In the genomic region with DNA sequence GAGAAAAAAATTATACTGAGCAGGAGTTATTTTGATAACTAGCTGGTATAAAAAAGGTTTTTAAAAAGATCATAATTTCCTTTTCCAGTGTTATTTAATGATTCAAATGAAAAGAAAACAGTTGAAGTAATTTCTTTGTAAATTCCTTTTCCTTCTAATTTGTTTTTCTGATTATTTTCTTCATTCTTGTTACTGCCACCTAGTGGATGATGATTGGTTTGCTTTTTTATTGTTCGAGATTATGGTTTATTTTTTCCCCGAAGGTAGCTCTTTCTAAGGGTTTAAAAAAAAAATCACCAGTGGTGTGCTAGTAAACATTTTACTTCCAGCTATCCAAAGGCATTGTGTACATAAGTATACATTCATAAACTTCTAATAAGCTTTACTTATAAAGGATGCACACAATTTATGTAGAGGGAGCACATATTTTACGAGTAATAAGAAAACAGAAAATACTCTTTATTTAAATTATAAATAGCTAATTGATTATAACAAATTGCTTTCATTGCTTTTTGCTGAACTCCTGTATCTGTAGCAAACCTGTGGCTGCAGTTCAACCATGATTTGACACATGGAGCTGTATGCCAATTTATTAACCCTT, we compare ENCODE assay signal across 8 cellular contexts.
A peak's percentile ranks its signal among the peaks of the same experiment; 100 is the strongest.
DNase-seq lines count a peak whose midpoint lies in the region; ATAC-seq, FAIRE-seq and TF ChIP-seq lines count a peak whose summit lies in the region.

No MANE protein-coding gene starts in this region.

- intact Hi-C loops in CD4-positive, alpha-beta T cell (cut with DNase I, micrococcal nuclease): no loop called here
- intact Hi-C loops in lower lobe of right lung (cut with DNase I): no loop called here

- no peak overlapping the region for H3K4me3 Mint-ChIP-seq in CD4-positive, alpha-beta T cell

- H3K27ac ChIP-seq in CD4-positive, alpha-beta T cell (ENCODE audit: low read depth, low read length): no peak overlapping the region
- no peak overlapping the region for H3K27ac ChIP-seq in lower lobe of right lung

- no peaks in the 10 kb centered on the region for H3K4me1 ChIP-seq in lower lobe of right lung

- CTCF ChIA-PET in CD4-positive, alpha-beta T cell (lab: Charles Lee): no interaction called here

- peaks cover 22% of the 10 kb centered on the region for H3K27me3 Mint-ChIP-seq in CD4-positive, alpha-beta T cell

- no peak overlapping the region for H3K4me3 ChIP-seq in astrocyte of the spinal cord (ENCODE audit: low read depth, low read length)
- H3K4me3 ChIP-seq in lower lobe of right lung: no peak overlapping the region

- peak; percentile 58 for TF ChIP-seq CTCF in CD4-positive, alpha-beta T cell (IDR thresholded peaks at IDR 0.05)
- TF ChIP-seq CTCF in astrocyte of the spinal cord (IDR thresholded peaks at IDR 0.05; ENCODE audit: low read depth, low read length) (peak; percentile 55), lower lobe of right lung (IDR thresholded peaks at IDR 0.05) (peak; percentile 55)

- no peaks in the 10 kb centered on the region for H3K9me3 Mint-ChIP-seq in CD4-positive, alpha-beta T cell

- peaks cover 5% of the 10 kb centered on the region for H3K27me3 ChIP-seq in CD4-positive, alpha-beta T cell (ENCODE audit: control insufficient read depth, insufficient read depth, low read length)
- no peaks in the 10 kb centered on the region for H3K27me3 ChIP-seq in lower lobe of right lung (ENCODE audit: low read depth)

- H3K36me3 ChIP-seq in lower lobe of right lung: no peaks in the 10 kb centered on the region

- in situ Hi-C loops in astrocyte of the spinal cord (cut with HindIII; ENCODE audit: low sequenced_read_pairs): no loop called here

- POLR2A ChIA-PET in CD4-positive, alpha-beta T cell (lab: Charles Lee): no interaction called here

- no peak overlapping the region for H3K27ac Mint-ChIP-seq in CD4-positive, alpha-beta T cell

- DNase-seq in CD4-positive, alpha-beta T cell: no peak
- DNase-seq in HTR-8/SVneo (ENCODE audit: insufficient read length, low spot score) (peak; percentile 12), astrocyte of the spinal cord (ENCODE audit: low read depth, low spot score) (peak; percentile 36), lower lobe of right lung (no peak), Ammon's horn (ENCODE audit: low spot score) (no peak), GM19240 (ENCODE audit: insufficient read length, low spot score) (no peak)

- FAIRE-seq in HTR-8/SVneo (lab: Jason Lieb, UNC): no peak

- H3K9me3 ChIP-seq in CD4-positive, alpha-beta T cell (ENCODE audit: control insufficient read depth, low read length): no peaks in the 10 kb centered on the region
- no peaks in the 10 kb centered on the region for H3K9me3 ChIP-seq in lower lobe of right lung

- H3K4me1 Mint-ChIP-seq in CD4-positive, alpha-beta T cell (ENCODE audit: low read depth): no peaks in the 10 kb centered on the region

- ATAC-seq in CD4-positive, alpha-beta T cell (ENCODE audit: poor library complexity): no peak
- no peak for ATAC-seq in lower lobe of right lung
- no peak for ATAC-seq in GM19324 (IDR thresholded peaks at IDR 0.05; ENCODE audit: low FRiP score, unreplicated experiment)
- ATAC-seq in GM21515 (IDR thresholded peaks at IDR 0.05; ENCODE audit: unreplicated experiment): no peak

- no peaks in the 10 kb centered on the region for H3K36me3 Mint-ChIP-seq in CD4-positive, alpha-beta T cell (ENCODE audit: low read depth)

Comparison
In these comparisons a context has a peak if more than half of its experiments do, and no peak if none do; other contexts are left out.
1. DNase-seq: peak in HTR-8/SVneo (single experiment) and astrocyte of the spinal cord (single experiment); none in CD4-positive, alpha-beta T cell (0 of 10), lower lobe of right lung (single experiment), Ammon's horn (single experiment) and GM19240 (single experiment).
2. Peak in every context shown above with its lines, with median percentiles within 50 percentile points of each other: CTCF ChIP-seq.